ENCODE assay signal across 34 cellular contexts in the genomic region with DNA sequence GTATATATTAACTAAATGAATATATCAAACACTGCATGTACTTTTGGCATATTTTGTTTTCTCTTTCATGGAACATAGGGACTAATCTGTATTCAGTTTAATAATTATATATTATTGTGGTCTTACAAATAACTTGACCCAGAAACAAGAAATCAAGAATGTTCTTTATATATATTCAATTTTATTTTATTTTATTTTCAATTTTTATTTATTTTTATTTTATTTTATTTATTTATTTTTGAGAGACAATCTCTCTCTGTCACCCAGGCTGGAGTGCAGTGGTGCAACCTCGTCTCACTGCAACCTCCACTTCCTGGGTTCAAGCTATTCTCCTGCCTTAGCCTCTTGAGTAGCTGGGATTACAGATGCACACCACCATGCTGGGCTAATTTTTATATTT.
"Had no signal": no experiment of that assay in that cellular context is flagged by ENCODE, and none has a peak within 500 bp of the region (broad histone marks: within the 10 kb centered on the region; RNA-seq: fewer than 3 reads in every experiment).

No MANE protein-coding gene starts in this region.

- H3K4me3 ChIP-seq: MG63 had no signal

- DNase-seq: Karpas-422, Kasumi-1, KG1, MG63, MM.1S, MV-4-11, NCI-H1048, NCI-H1092, NCI-H1092 treated with DMSO at 0.1 percent for 48 hours, NCI-H1105, NCI-H1105 treated with DMSO at 0.1 percent for 48 hours, NCI-H1417, NCI-H1417 treated with DMSO at 0.1 percent for 48 hours, NCI-H1436, NCI-H1436 treated with DMSO at 0.1 percent for 48 hours, NCI-H146, NCI-H1694, NCI-H1694 treated with DMSO at 0.1 percent for 48 hours, NCI-H187, NCI-H187 treated with DMSO at 0.1 percent for 48 hours, NCI-H1930, NCI-H2029, NCI-H2029 treated with DMSO at 0.1 percent for 48 hours, NCI-H2081, NCI-H2081 treated with DMSO at 0.1 percent for 48 hours, NCI-H2107, NCI-H2171, NCI-H2171 treated with DMSO at 0.1 percent for 48 hours, NCI-H226, NCI-H345, NCI-H446, NCI-H446 treated with DMSO at 0.1 percent for 48 hours, NCI-H510A had no signal

- H3K27ac ChIP-seq: KMS-11 had no signal

- H3K9me3 ChIP-seq: MG63 had no signal

- H3K36me3 ChIP-seq: MG63 had no signal

- H3K27me3 ChIP-seq: MG63 had no signal
